8 cellular contexts compared by ENCODE assay signal in the genomic region with DNA sequence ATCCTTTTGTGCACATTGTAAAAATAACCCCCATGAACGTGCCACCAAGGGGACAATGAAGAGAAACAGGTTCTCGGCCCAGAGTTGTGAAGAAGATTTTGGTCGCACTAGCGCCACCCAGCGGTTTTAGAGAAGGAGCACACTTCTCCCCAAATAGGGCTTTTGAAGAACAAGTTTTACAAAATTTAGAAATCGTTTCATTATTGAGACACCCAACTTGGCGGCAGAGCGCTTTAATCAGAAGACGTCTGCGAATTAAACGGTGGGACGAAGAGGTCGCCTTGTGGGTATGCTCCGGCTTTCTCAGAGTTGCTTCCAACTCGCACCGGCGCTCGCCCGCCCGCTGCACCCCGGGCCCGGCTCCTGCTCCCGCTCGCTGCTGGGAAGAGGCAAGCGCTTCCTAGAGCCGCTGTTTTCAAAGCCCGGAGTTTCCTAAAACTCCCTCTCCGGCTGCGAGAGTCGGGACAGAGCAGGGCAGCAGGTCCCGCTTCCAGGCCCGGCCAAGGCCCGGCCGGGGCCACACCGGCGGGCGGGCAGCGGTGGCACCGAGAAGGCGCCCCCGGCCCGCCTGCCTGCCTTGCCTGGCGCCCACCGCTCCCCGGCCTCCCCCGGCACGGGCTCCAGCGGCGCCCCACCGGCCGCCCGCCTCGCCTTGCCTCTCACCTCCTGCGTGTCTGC. TPM values are rescaled to one million over a fixed set of nuclear protein-coding genes. Genes with fewer than 3 reads are reported as not detected.
DNase-seq lines count a peak whose midpoint lies in the region; ATAC-seq and TF ChIP-seq lines count a peak whose summit lies in the region.

No MANE protein-coding gene starts in this region.

- peak; percentile 51 for TF ChIP-seq CTCF in CD14-positive monocyte (IDR thresholded peaks at IDR 0.05)
- TF ChIP-seq CTCF in VCaP (conservative IDR thresholded peaks at IDR 0.05) = peak; percentile 85

- H3K27me3 Mint-ChIP-seq in CD14-positive monocyte (ENCODE audit: low read depth in 3 of 3) = peaks cover 88 to 95% (median 89%) of the 10 kb centered on the region in 3 donors

- peak overlapping the region; percentile 100 for H3K27ac ChIP-seq in VCaP

- peaks cover 4 to 19% of the 10 kb centered on the region in 2 donors for H3K36me3 Mint-ChIP-seq in CD14-positive monocyte

- H3K9me3 Mint-ChIP-seq in CD14-positive monocyte = peaks cover 9 to 58% (median 52%) of the 10 kb centered on the region in 7 donors

- no peak overlapping the region for H3K27ac Mint-ChIP-seq in CD14-positive monocyte

- peaks cover 19% of the 10 kb centered on the region for H3K4me1 Mint-ChIP-seq in CD14-positive monocyte

- ATAC-seq in GM18517 (IDR thresholded peaks at IDR 0.05; ENCODE audit: unreplicated experiment) (no peak), GM19463 (IDR thresholded peaks at IDR 0.05; ENCODE audit: unreplicated experiment) (no peak)

- DNase-seq in CD14-positive monocyte (ENCODE audit: low spot score) (no peak), HCEC 1CT (peak; percentile 75), NCI-H2196 treated with DMSO at 0.1 percent for 48 hours (lab: John Stamatoyannopoulos, UW; ENCODE audit: unreplicated experiment) (peak; percentile 90), fibroblast of peridontal ligament (ENCODE audit: extremely low read depth) (peak; percentile 89), non-pigmented ciliary epithelial cell (ENCODE audit: low read depth) (peak; percentile 31)

- peak overlapping the region; percentile 69 to 87 for H3K4me3 Mint-ChIP-seq in CD14-positive monocyte

- intact Hi-C loops in CD14-positive monocyte (cut with micrococcal nuclease) = no loop called here

RNA-seq across cellular contexts. Expression of a gene that starts 0.7 kb away (rescaled TPM):
- polyA plus RNA-seq in CD14-positive monocyte = not detected

RNA-seq across cellular contexts. Expression of a gene that starts 1.1 kb away (rescaled TPM):
- not detected for polyA plus RNA-seq in CD14-positive monocyte
